Comparison of ENCODE assay signal across 20 cellular contexts in genomic region chr11:103897156-103897555, GRCh38.
DNase-seq lines count a peak whose midpoint lies in the region; ATAC-seq, FAIRE-seq and TF ChIP-seq lines count a peak whose summit lies in the region.
"Had no signal": no experiment of that assay in that cellular context is flagged by ENCODE, and none has a peak within 500 bp of the region (broad histone marks: within the 10 kb centered on the region; RNA-seq: fewer than 3 reads in every experiment).

No MANE protein-coding gene starts in this region.

- CTCF ChIA-PET in GM12878 (lab: Yijun Ruan, JAX) = no interaction called here
- CTCF ChIA-PET in activated CD4-positive, alpha-beta memory T cell treated with anti-CD3 and anti-CD28 coated beads, Interleukin-2, amount 10 ng/mL, durations not matched to agents 7 days and 5 days (lab: Charles Lee) = no interaction called here

- peak overlapping the region; percentile 94 for H3K27ac ChIP-seq in Karpas-422 (ENCODE audit: low read length)
- no peak overlapping the region for H3K27ac ChIP-seq in GM12878 (ENCODE audit: control insufficient read depth, insufficient read depth)
- H3K27ac ChIP-seq: ascending aorta, left lung, stomach, upper lobe of right lung had no signal

- H3K4me1 ChIP-seq in Karpas-422 (ENCODE audit: low read length) (peaks cover 89% of the 10 kb centered on the region), GM12878 (ENCODE audit: control insufficient read depth, insufficient read depth, low read length) (peaks cover 36% of the 10 kb centered on the region)
- H3K4me1 ChIP-seq: ascending aorta, left lung, stomach, upper lobe of right lung had no signal

- BruUV-seq in GM12878 (replicated peaks; lab: Mats Ljungman, UMichigan) = no TSS peak

- intact Hi-C loops in GM12878 (cut with micrococcal nuclease; ENCODE audit: unreplicated experiment) = no loop called here

- in situ Hi-C loops in GM12878 (cut with MboI) = no loop called here

- H3K9me3 ChIP-seq in Karpas-422 (ENCODE audit: low read length) = no peaks in the 10 kb centered on the region
- no peaks in the 10 kb centered on the region for H3K9me3 ChIP-seq in GM12878 (replicated peaks; ENCODE audit: control insufficient read depth, insufficient read depth, low read length)
- H3K9me3 ChIP-seq: ascending aorta, Caco-2, left lung, stomach, upper lobe of right lung had no signal

- RAD21 ChIA-PET in GM12878 (lab: Charles Lee; ENCODE audit: unreplicated experiment) = interaction anchor here (1.2 kb wide), 1 partner anchor 61 kb away, joined by 3 read pairs; no protein-coding TSS in a partner anchor

- no peak for TF ChIP-seq CTCF in GM12878 (IDR thresholded peaks at IDR 0.05 in 2 of 3, conservative IDR thresholded peaks at IDR 0.05 in 1 of 3; ENCODE audit: control insufficient read depth in 2 of 3, extremely low read depth in 1 of 3, insufficient read depth in 1 of 3, low read depth in 3 of 3, low read length in 3 of 3)

- peak overlapping the region; percentile 55 for H3K4me2 ChIP-seq in Karpas-422 (ENCODE audit: low read depth, low read length, poor library complexity, severe bottlenecking)
- H3K4me2 ChIP-seq in GM12878 (ENCODE audit: control insufficient read depth, insufficient read depth) = peak overlapping the region; percentile 58

- H3K27ac Mint-ChIP-seq in activated CD4-positive, alpha-beta memory T cell treated with anti-CD3 and anti-CD28 coated beads, Interleukin-2, amount 10 ng/mL, durations not matched to agents 7 days and 5 days = no peak overlapping the region

- WGBS in GM12878 (ENCODE audit: insufficient coverage, insufficient replicate concordance, low lambda C conversion rate, missing lambda C conversion rate) = 0% methylated on average over 2 of the region's 2 CpGs

- H3K9ac ChIP-seq in Karpas-422 (ENCODE audit: low read length) (peak overlapping the region; percentile 55), GM12878 (ENCODE audit: control insufficient read depth, insufficient read depth, low read length) (no peak overlapping the region)

- no peaks in the 10 kb centered on the region for H3K79me2 ChIP-seq in Karpas-422 (ENCODE audit: low read length)
- H3K79me2 ChIP-seq in GM12878 (ENCODE audit: control insufficient read depth, insufficient read depth, low read length) = no peaks in the 10 kb centered on the region

- POLR2A ChIA-PET in GM12878 (lab: Charles Lee) = no interaction called here
- POLR2A ChIA-PET in activated CD4-positive, alpha-beta memory T cell treated with anti-CD3 and anti-CD28 coated beads, Interleukin-2, amount 10 ng/mL, durations not matched to agents 7 days and 5 days (lab: Charles Lee) = no interaction called here

- no peaks in the 10 kb centered on the region for H3K27me3 Mint-ChIP-seq in activated CD4-positive, alpha-beta memory T cell treated with anti-CD3 and anti-CD28 coated beads, Interleukin-2, amount 10 ng/mL, durations not matched to agents 7 days and 5 days

- H3K4me3 ChIP-seq in Karpas-422 (ENCODE audit: low read length) = peak overlapping the region; percentile 14; the same call in 1 of the 2 replicates
- no peak overlapping the region for H3K4me3 ChIP-seq in GM12878
- H3K4me3 ChIP-seq: ascending aorta, left lung, stomach, upper lobe of right lung had no signal

- no peaks in the 10 kb centered on the region for H4K20me1 ChIP-seq in Karpas-422 (ENCODE audit: insufficient read depth, low read depth, low read length)
- H4K20me1 ChIP-seq in GM12878 (ENCODE audit: control insufficient read depth, insufficient read depth) = no peaks in the 10 kb centered on the region

- no peak overlapping the region for H2AFZ ChIP-seq in Karpas-422 (ENCODE audit: low read length)
- H2AFZ ChIP-seq in GM12878 (ENCODE audit: control insufficient read depth, low read depth, low read length) = no peak overlapping the region

- H3K4me3 Mint-ChIP-seq in activated CD4-positive, alpha-beta memory T cell treated with anti-CD3 and anti-CD28 coated beads, Interleukin-2, amount 10 ng/mL, durations not matched to agents 7 days and 5 days = no peak overlapping the region

- H3K27me3 ChIP-seq in Karpas-422 (ENCODE audit: low read length) = no peaks in the 10 kb centered on the region
- no peaks in the 10 kb centered on the region for H3K27me3 ChIP-seq in GM12878 (replicated peaks in 1 of 2; ENCODE audit: control insufficient read depth in 2 of 2, insufficient read depth in 2 of 2, low read length in 1 of 2)
- H3K27me3 ChIP-seq: ascending aorta, left lung, stomach, upper lobe of right lung had no signal

- no peak for TF ChIP-seq EP300 in GM12878 (IDR thresholded peaks at IDR 0.05; ENCODE audit: borderline replicate concordance in 1 of 2, control insufficient read depth in 1 of 2, low read depth in 2 of 2, low read length in 2 of 2)

- no peaks in the 10 kb centered on the region for H3K4me1 Mint-ChIP-seq in activated CD4-positive, alpha-beta memory T cell treated with anti-CD3 and anti-CD28 coated beads, Interleukin-2, amount 10 ng/mL, durations not matched to agents 7 days and 5 days

- ATAC-seq in GM19395 (IDR thresholded peaks at IDR 0.05; ENCODE audit: unreplicated experiment) (peak; percentile 22), GM12878 (no peak), HG03521 (IDR thresholded peaks at IDR 0.05; ENCODE audit: unreplicated experiment) (no peak)
- ATAC-seq: left lung, sciatic nerve, upper lobe of right lung had no signal

- TF ChIP-seq POLR2A in GM12878 (IDR thresholded peaks at IDR 0.05; ENCODE audit: low read depth, low read length) = no peak

- SMC1A ChIA-PET in GM12878 (lab: Charles Lee; ENCODE audit: uncharacterized antibody, unreplicated experiment) = interaction anchor here (1.6 to 4.0 kb wide), 4 partner anchors 11 to 61 kb away, joined by 4 to 15 read pairs (median 6); no protein-coding TSS in a partner anchor

- TF ChIP-seq RAD21 in GM12878 (IDR thresholded peaks at IDR 0.05; ENCODE audit: insufficient read depth, low read depth, low read length) = no peak

- H3K36me3 Mint-ChIP-seq in activated CD4-positive, alpha-beta memory T cell treated with anti-CD3 and anti-CD28 coated beads, Interleukin-2, amount 10 ng/mL, durations not matched to agents 7 days and 5 days (ENCODE audit: low read depth) = no peaks in the 10 kb centered on the region

- peaks cover 2% of the 10 kb centered on the region for H3K9me3 Mint-ChIP-seq in activated CD4-positive, alpha-beta memory T cell treated with anti-CD3 and anti-CD28 coated beads, Interleukin-2, amount 10 ng/mL, durations not matched to agents 7 days and 5 days

- DNase-seq in AG20443 (ENCODE audit: low spot score) (peak; percentile 13), Karpas-422 (peak; percentile 75), GM12878 (ENCODE audit: low read depth, low spot score) (no peak), midbrain (lab: John Stamatoyannopoulos, UW) (no peak), NCI-H187 (lab: John Stamatoyannopoulos, UW) (no peak)
- no peak for DNase-seq in activated CD4-positive, alpha-beta memory T cell treated with anti-CD3 and anti-CD28 coated beads, Interleukin-2, amount 10 ng/mL, durations not matched to agents 7 days and 5 days
- DNase-seq: ACHN; activated naive CD4-positive, alpha-beta T cell treated with Interleukin-2 at 50 U/mL for 16 hours; Caco-2; left lung; NCI-H2171; Right ventricle myocardium superior; stomach; T-helper 2 cell; upper lobe of right lung had no signal

- peaks cover 50% of the 10 kb centered on the region for H3K36me3 ChIP-seq in Karpas-422 (ENCODE audit: insufficient read depth, low read length)
- H3K36me3 ChIP-seq in GM12878 (ENCODE audit: control insufficient read depth in 2 of 2, insufficient read depth in 2 of 2, low read length in 1 of 2) = no peaks in the 10 kb centered on the region
- H3K36me3 ChIP-seq: ascending aorta, left lung, stomach, upper lobe of right lung had no signal

- H3K9me2 ChIP-seq in Karpas-422 (replicated peaks; ENCODE audit: insufficient read depth, low read length) = no peaks in the 10 kb centered on the region

- no peak for FAIRE-seq in GM12878 (lab: Jason Lieb, UNC)
- FAIRE-seq: G401.6 had no signal

TF ChIP-seq in GM12878, 131 proteins besides CTCF, POLR2A, EP300 and RAD21:
- TF ChIP-seq RUNX3 (IDR thresholded peaks at IDR 0.05; ENCODE audit: low read length) (peak; percentile 22; the same call in 1 of the 2 replicates), IKZF2 (IDR thresholded peaks at IDR 0.05) (0 out of 4 replicates have a peak, but pooled peaks of 1 of the 2 experiments have one; percentile 4), MEF2A (IDR thresholded peaks at IDR 0.05; ENCODE audit: insufficient read depth, low read depth, low read length) (0 out of 2 replicates have a peak, but pooled peaks have one; percentile 13), SIX5 (IDR thresholded peaks at IDR 0.05; ENCODE audit: low read depth, low read length, severe bottlenecking) (no peak)
TF ChIP-seq in GM12878: peak in this region for 3.

Comparison
In these comparisons a context has a peak if more than half of its experiments do, and no peak if none do; other contexts are left out.
1. DNase-seq: peak in AG20443 (single experiment) and Karpas-422 (single experiment); none in GM12878 (single experiment), midbrain (single experiment), NCI-H187 (0 of 2) and activated CD4-positive, alpha-beta memory T cell treated with anti-CD3 and anti-CD28 coated beads, Interleukin-2, amount 10 ng/mL, durations not matched to agents 7 days and 5 days (single experiment).